In the genomic region with DNA sequence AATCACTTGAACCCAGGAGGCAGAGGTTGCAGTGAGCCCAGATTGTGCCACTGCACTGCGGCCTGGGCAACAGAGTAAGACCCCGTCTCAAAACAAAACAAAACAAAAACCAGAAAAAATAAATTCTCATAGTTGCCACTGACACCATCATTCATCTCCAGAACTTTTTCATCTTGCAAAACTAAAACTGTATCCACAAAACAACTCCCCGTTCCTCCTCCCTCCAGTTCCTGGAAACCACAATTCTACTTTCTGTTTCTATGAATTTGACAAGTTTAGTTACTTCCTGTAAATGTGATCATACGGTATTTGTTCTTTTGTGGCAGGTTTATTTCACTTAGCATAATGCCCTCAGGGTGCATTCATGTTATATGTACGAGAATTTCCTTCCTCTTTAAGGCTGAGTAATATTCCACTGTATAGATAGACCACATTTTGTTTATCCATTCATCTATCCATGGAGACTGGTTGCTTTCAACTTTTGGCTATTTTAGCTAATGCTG, we compare ENCODE assay signal across 1 cellular context.
TF ChIP-seq lines count a peak whose summit lies in the region.

No MANE protein-coding gene starts in this region.

TF ChIP-seq in K562, 482 proteins besides CTCF, POLR2A, EP300 and RAD21 (continued from another document):
- TF ChIP-seq, protein P1, sequence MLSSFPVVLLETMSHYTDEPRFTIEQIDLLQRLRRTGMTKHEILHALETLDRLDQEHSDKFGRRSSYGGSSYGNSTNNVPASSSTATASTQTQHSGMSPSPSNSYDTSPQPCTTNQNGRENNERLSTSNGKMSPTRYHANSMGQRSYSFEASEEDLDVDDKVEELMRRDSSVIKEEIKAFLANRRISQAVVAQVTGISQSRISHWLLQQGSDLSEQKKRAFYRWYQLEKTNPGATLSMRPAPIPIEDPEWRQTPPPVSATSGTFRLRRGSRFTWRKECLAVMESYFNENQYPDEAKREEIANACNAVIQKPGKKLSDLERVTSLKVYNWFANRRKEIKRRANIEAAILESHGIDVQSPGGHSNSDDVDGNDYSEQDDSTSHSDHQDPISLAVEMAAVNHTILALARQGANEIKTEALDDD (IDR thresholded peaks at IDR 0.05) = no peak
- TF ChIP-seq GABPB2 (CRISPR knock-in tag; conservative IDR thresholded peaks at IDR 0.05) (no peak), ZNF146 (CRISPR knock-in tag; IDR thresholded peaks at IDR 0.05; ENCODE audit: unreplicated experiment) (peak; percentile 97), ZNF24 (IDR thresholded peaks at IDR 0.05) (no peak), LEF1 (IDR thresholded peaks at IDR 0.05) (0 out of 2 replicates have a peak, but pooled peaks have one; percentile 13), DPF2 (IDR thresholded peaks at IDR 0.05) (no peak), STAT5A (IDR thresholded peaks at IDR 0.05; ENCODE audit: borderline replicate concordance, low read length) (peak; percentile 22; the same call in 1 of the 2 replicates), ELF1 (tag; IDR thresholded peaks at IDR 0.05) (peak; percentile 38; the same call in 1 of the 2 replicates), SP2 (IDR thresholded peaks at IDR 0.05; ENCODE audit: extremely low read depth, low read depth, low read length, poor library complexity, severe bottlenecking) (no peak), ZNF282 (CRISPR knock-in tag; IDR thresholded peaks at IDR 0.05) (no peak), PHTF2 (CRISPR knock-in tag; IDR thresholded peaks at IDR 0.05) (no peak), PRPF4 (IDR thresholded peaks at IDR 0.05; ENCODE audit: insufficient read depth, low read depth, low read length, poor library complexity, severe bottlenecking) (no peak), NR3C1 (CRISPR knock-in tag; IDR thresholded peaks at IDR 0.05) (no peak), SMARCA5 (IDR thresholded peaks at IDR 0.05) (no peak), BCOR (IDR thresholded peaks at IDR 0.05) (peak; percentile 66; the same call in 1 of the 2 replicates), ETV1 (tag; conservative IDR thresholded peaks at IDR 0.05; ENCODE audit: low read depth) (peak; percentile 55; the same call in 1 of the 2 replicates), CEBPB (tag; IDR thresholded peaks at IDR 0.05) (no peak), RBM17 (IDR thresholded peaks at IDR 0.05; ENCODE audit: borderline replicate concordance, low read depth, low read length) (no peak), ZNF140 (CRISPR knock-in tag; IDR thresholded peaks at IDR 0.05) (no peak), ZNF121 (CRISPR knock-in tag; conservative IDR thresholded peaks at IDR 0.05) (peak; percentile 49; the same call in 1 of the 2 replicates), LARP7 (IDR thresholded peaks at IDR 0.05) (no peak), SMAD4 (CRISPR knock-in tag; conservative IDR thresholded peaks at IDR 0.05) (no peak), NBN (IDR thresholded peaks at IDR 0.05; ENCODE audit: low read depth) (peak; percentile 63; the same call in 1 of the 2 replicates), HNRNPUL1 (IDR thresholded peaks at IDR 0.05; ENCODE audit: low read length) (no peak)
